ENCODE assay signal across 16 cellular contexts in the genomic region with DNA sequence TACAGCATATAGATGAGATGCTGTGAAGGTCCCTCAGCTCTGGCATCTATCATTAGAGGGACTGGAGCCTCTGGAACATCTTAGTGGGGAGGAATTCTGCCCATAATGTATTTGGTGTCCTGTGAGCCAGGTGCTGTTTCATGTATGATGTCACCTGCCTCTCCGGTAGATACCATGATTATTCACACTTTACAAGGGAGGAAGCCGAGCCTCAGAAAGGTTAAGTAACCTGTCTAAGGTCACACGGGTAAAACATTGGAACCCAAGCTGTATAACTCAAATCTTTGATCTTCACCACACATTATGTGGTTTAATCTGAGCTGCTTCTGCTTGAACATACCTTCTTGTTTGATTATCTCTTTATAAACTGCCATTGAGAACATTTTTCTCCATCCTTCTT.
A peak's percentile ranks its signal among the peaks of the same experiment; 100 is the strongest.
DNase-seq lines count a peak whose midpoint lies in the region; ATAC-seq and TF ChIP-seq lines count a peak whose summit lies in the region.
"Had no signal": no experiment of that assay in that cellular context is flagged by ENCODE, and none has a peak within 500 bp of the region (broad histone marks: within the 10 kb centered on the region; RNA-seq: fewer than 3 reads in every experiment).

No MANE protein-coding gene starts in this region.

- H3K4me3 Mint-ChIP-seq in GM23338: no peak overlapping the region
- no peak overlapping the region for H3K4me3 Mint-ChIP-seq in activated T-helper 17 cell treated with anti-CD3 and anti-CD28 coated beads, Interleukin-2, amount 50 U/mL, for 72 hours
- no peak overlapping the region for H3K4me3 Mint-ChIP-seq in activated CD4-positive, alpha-beta T cell treated with anti-CD3 and anti-CD28 coated beads for 36 hours

- WGBS in HUES64: 90% methylated on average over 3 of the region's 3 CpGs

- no peaks in the 10 kb centered on the region for H4K20me1 ChIP-seq in GM23338 (replicated peaks; ENCODE audit: insufficient read depth)
- H4K20me1 ChIP-seq: BLaER1 treated with 17β-estradiol and CSF1 and Interleukin-3, amounts not matched to agents 10 nM and 100 nM had no signal

- H3K4me2 ChIP-seq in GM23338: peak overlapping the region; percentile 52
- H3K4me2 ChIP-seq: BLaER1 treated with 17β-estradiol and CSF1 and Interleukin-3, amounts not matched to agents 10 nM and 100 nM had no signal

- ATAC-seq in GM23338: no peak
- peak; percentile 23 for ATAC-seq in activated T-helper 17 cell treated with anti-CD3 and anti-CD28 coated beads, Interleukin-2, amount 50 U/mL, for 72 hours (replicated peaks)
- ATAC-seq in activated CD4-positive, alpha-beta T cell treated with anti-CD3 and anti-CD28 coated beads for 36 hours: no peak
- ATAC-seq: HepG2, Right ventricle myocardium inferior had no signal

- no peaks in the 10 kb centered on the region for H3K9me3 ChIP-seq in HUES64 (ENCODE audit: insufficient read depth, low read depth, low read length)

- no peaks in the 10 kb centered on the region for H3K9me2 ChIP-seq in GM23338 (ENCODE audit: insufficient read depth)

- H3K27ac ChIP-seq in GM23338 (ENCODE audit: low read depth): peak overlapping the region; percentile 97
- peak overlapping the region; percentile 92; the same call in 1 of the 2 replicates for H3K27ac ChIP-seq in HUES64 (ENCODE audit: low read depth, low read length)
- peak overlapping the region; percentile 88 for H3K27ac ChIP-seq in layer of hippocampus (ENCODE audit: low read depth, low read length)
- H3K27ac ChIP-seq: BLaER1 treated with 17β-estradiol and CSF1 and Interleukin-3, amounts not matched to agents 10 nM and 100 nM had no signal

- intact Hi-C loops in activated CD4-positive, alpha-beta T cell treated with anti-CD3 and anti-CD28 coated beads for 36 hours (cut with DNase I, micrococcal nuclease): no loop called here

- H3K36me3 ChIP-seq in GM23338 (ENCODE audit: insufficient read depth): no peaks in the 10 kb centered on the region
- H3K36me3 ChIP-seq in HUES64 (ENCODE audit: insufficient read depth, low read length): no peaks in the 10 kb centered on the region
- H3K36me3 ChIP-seq: BLaER1 treated with 17β-estradiol and CSF1 and Interleukin-3, amounts not matched to agents 10 nM and 100 nM had no signal

- POLR2A ChIA-PET in activated CD4-positive, alpha-beta T cell treated with anti-CD3 and anti-CD28 coated beads for 36 hours (lab: Charles Lee): no interaction called here

- 0 out of 2 replicates have a peak, but pooled peaks cover 11% of the 10 kb centered on the region for H3F3A ChIP-seq in GM23338 (replicated peaks; ENCODE audit: low read depth)

- TF ChIP-seq CTCF in GM23338 (conservative IDR thresholded peaks at IDR 0.05; ENCODE audit: low read depth in 2 of 2): no peak

- CTCF ChIA-PET in activated CD4-positive, alpha-beta T cell treated with anti-CD3 and anti-CD28 coated beads for 36 hours (lab: Charles Lee): interaction anchor here (0.6 kb wide), 1 partner anchor 27 kb away, joined by 4 read pairs; no protein-coding TSS in a partner anchor

- H3K27ac Mint-ChIP-seq in GM23338: peak overlapping the region; percentile 56; the same call in 1 of the 2 replicates
- no peak overlapping the region for H3K27ac Mint-ChIP-seq in activated T-helper 17 cell treated with anti-CD3 and anti-CD28 coated beads, Interleukin-2, amount 50 U/mL, for 72 hours
- H3K27ac Mint-ChIP-seq in activated CD4-positive, alpha-beta T cell treated with anti-CD3 and anti-CD28 coated beads for 36 hours: no peak overlapping the region

- H3K27me3 Mint-ChIP-seq in GM23338 (ENCODE audit: insufficient read depth, low read depth, poor library complexity): peaks cover 8% of the 10 kb centered on the region
- peaks cover 4% of the 10 kb centered on the region for H3K27me3 Mint-ChIP-seq in activated T-helper 17 cell treated with anti-CD3 and anti-CD28 coated beads, Interleukin-2, amount 50 U/mL, for 72 hours
- H3K27me3 Mint-ChIP-seq in activated CD4-positive, alpha-beta T cell treated with anti-CD3 and anti-CD28 coated beads for 36 hours: no peaks in the 10 kb centered on the region

- H2AFZ ChIP-seq in GM23338: no peak overlapping the region

- H3K27me3 ChIP-seq in GM23338 (ENCODE audit: insufficient read depth): no peaks in the 10 kb centered on the region
- H3K27me3 ChIP-seq in HUES64 (ENCODE audit: insufficient read depth, low read length): no peaks in the 10 kb centered on the region
- H3K27me3 ChIP-seq in layer of hippocampus (ENCODE audit: control insufficient read depth, insufficient read depth, low read length): no peaks in the 10 kb centered on the region

- H3K9ac ChIP-seq in HUES64 (ENCODE audit: low read depth, low read length): no peak overlapping the region
- H3K9ac ChIP-seq: BLaER1 treated with 17β-estradiol and CSF1 and Interleukin-3, amounts not matched to agents 10 nM and 100 nM had no signal

- H3K36me3 Mint-ChIP-seq in GM23338 (ENCODE audit: low read depth): no peaks in the 10 kb centered on the region
- H3K36me3 Mint-ChIP-seq in activated T-helper 17 cell treated with anti-CD3 and anti-CD28 coated beads, Interleukin-2, amount 50 U/mL, for 72 hours (ENCODE audit: low read depth): no peaks in the 10 kb centered on the region
- H3K36me3 Mint-ChIP-seq in activated CD4-positive, alpha-beta T cell treated with anti-CD3 and anti-CD28 coated beads for 36 hours (ENCODE audit: low read depth): no peaks in the 10 kb centered on the region

- DNase-seq in GM23338 (ENCODE audit: low spot score) (no peak), putamen (ENCODE audit: low spot score) (no peak), NOMO-1 (lab: John Stamatoyannopoulos, UW; ENCODE audit: unreplicated experiment in 2 of 2) (no peak)
- DNase-seq in activated CD4-positive, alpha-beta T cell treated with anti-CD3 and anti-CD28 coated beads for 36 hours: no peak
- DNase-seq: DND-41, KG1, NCI-H187 treated with DMSO at 0.1 percent for 48 hours, NCI-H2171, NCI-H526 treated with DMSO at 0.1 percent for 48 hours, SW 1271 had no signal

- peaks cover 39% of the 10 kb centered on the region for H3K4me1 Mint-ChIP-seq in GM23338
- H3K4me1 Mint-ChIP-seq in activated T-helper 17 cell treated with anti-CD3 and anti-CD28 coated beads, Interleukin-2, amount 50 U/mL, for 72 hours: no peaks in the 10 kb centered on the region
- H3K4me1 Mint-ChIP-seq in activated CD4-positive, alpha-beta T cell treated with anti-CD3 and anti-CD28 coated beads for 36 hours: peaks cover 13% of the 10 kb centered on the region

- H3K4me3 ChIP-seq in GM23338: peak overlapping the region; percentile 42; the same call in 1 of the 2 replicates
- no peak overlapping the region for H3K4me3 ChIP-seq in HUES64 (ENCODE audit: low read length)
- H3K4me3 ChIP-seq: BLaER1 treated with 17β-estradiol and CSF1 and Interleukin-3, amounts not matched to agents 10 nM and 100 nM had no signal

- H3K9me3 Mint-ChIP-seq in GM23338: peaks cover 3% of the 10 kb centered on the region; the same call in 1 of the 3 replicates
- H3K9me3 Mint-ChIP-seq in activated T-helper 17 cell treated with anti-CD3 and anti-CD28 coated beads, Interleukin-2, amount 50 U/mL, for 72 hours: no peaks in the 10 kb centered on the region
- H3K9me3 Mint-ChIP-seq in activated CD4-positive, alpha-beta T cell treated with anti-CD3 and anti-CD28 coated beads for 36 hours (ENCODE audit: low read depth): no peaks in the 10 kb centered on the region

- H3K4me1 ChIP-seq in GM23338 (ENCODE audit: insufficient read depth): peaks cover 20% of the 10 kb centered on the region
- peaks cover 23% of the 10 kb centered on the region for H3K4me1 ChIP-seq in HUES64 (ENCODE audit: insufficient read depth, low read length)

- no peaks in the 10 kb centered on the region for H3K79me2 ChIP-seq in GM23338 (replicated peaks; ENCODE audit: insufficient read depth)

TF ChIP-seq in GM23338, 12 proteins besides CTCF, POLR2A, EP300 and RAD21 (continues in another document):
- TF ChIP-seq ZNF331 (CRISPR knock-in tag; IDR thresholded peaks at IDR 0.05; ENCODE audit: low read depth): no peak
- TF ChIP-seq, protein P1, sequence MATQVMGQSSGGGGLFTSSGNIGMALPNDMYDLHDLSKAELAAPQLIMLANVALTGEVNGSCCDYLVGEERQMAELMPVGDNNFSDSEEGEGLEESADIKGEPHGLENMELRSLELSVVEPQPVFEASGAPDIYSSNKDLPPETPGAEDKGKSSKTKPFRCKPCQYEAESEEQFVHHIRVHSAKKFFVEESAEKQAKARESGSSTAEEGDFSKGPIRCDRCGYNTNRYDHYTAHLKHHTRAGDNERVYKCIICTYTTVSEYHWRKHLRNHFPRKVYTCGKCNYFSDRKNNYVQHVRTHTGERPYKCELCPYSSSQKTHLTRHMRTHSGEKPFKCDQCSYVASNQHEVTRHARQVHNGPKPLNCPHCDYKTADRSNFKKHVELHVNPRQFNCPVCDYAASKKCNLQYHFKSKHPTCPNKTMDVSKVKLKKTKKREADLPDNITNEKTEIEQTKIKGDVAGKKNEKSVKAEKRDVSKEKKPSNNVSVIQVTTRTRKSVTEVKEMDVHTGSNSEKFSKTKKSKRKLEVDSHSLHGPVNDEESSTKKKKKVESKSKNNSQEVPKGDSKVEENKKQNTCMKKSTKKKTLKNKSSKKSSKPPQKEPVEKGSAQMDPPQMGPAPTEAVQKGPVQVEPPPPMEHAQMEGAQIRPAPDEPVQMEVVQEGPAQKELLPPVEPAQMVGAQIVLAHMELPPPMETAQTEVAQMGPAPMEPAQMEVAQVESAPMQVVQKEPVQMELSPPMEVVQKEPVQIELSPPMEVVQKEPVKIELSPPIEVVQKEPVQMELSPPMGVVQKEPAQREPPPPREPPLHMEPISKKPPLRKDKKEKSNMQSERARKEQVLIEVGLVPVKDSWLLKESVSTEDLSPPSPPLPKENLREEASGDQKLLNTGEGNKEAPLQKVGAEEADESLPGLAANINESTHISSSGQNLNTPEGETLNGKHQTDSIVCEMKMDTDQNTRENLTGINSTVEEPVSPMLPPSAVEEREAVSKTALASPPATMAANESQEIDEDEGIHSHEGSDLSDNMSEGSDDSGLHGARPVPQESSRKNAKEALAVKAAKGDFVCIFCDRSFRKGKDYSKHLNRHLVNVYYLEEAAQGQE (IDR thresholded peaks at IDR 0.05; ENCODE audit: unreplicated experiment): no peak
